In genomic region chr19:13764101-13764807, GRCh38 we compare ENCODE assay signal across 8 cellular contexts. TPM values are rescaled to one million over a fixed set of nuclear protein-coding genes. Genes with fewer than 3 reads are reported as not detected.
A peak's percentile ranks its signal among the peaks of the same experiment; 100 is the strongest.
DNase-seq lines count a peak whose midpoint lies in the region; ATAC-seq, FAIRE-seq and TF ChIP-seq lines count a peak whose summit lies in the region.

TSS of gene MRI1 (plus strand) at chr19:13764522. CDS start at chr19:13764589, 67 bp downstream.

- intact Hi-C loops in right cardiac atrium (cut with DNase I), result no loop called here

- no peaks in the 10 kb centered on the region for H3K9me3 ChIP-seq in astrocyte (ENCODE audit: insufficient read depth, low read depth, low read length)
- no peaks in the 10 kb centered on the region for H3K9me3 ChIP-seq in right cardiac atrium (ENCODE audit: control insufficient read depth, low read length)

- TF ChIP-seq CTCF in astrocyte (IDR thresholded peaks at IDR 0.05; ENCODE audit: insufficient read depth, low read depth, low read length), result no peak

- ATAC-seq in GM19025 (IDR thresholded peaks at IDR 0.05; ENCODE audit: low read depth, unreplicated experiment) (peak; percentile 61), right cardiac atrium (peak; percentile 91 to 92), HG03196 (IDR thresholded peaks at IDR 0.05; ENCODE audit: unreplicated experiment) (no peak)

- no peak for FAIRE-seq in astrocyte (lab: Jason Lieb, UNC)

- peaks cover 13% of the 10 kb centered on the region for H3K36me3 Mint-ChIP-seq in astrocyte (ENCODE audit: low read depth, unreplicated experiment)

- no peak within 1 kb of the TSS for H3K27ac ChIP-seq in ACC112 (ENCODE audit: low read depth, low read length)
- H3K27ac ChIP-seq in astrocyte (ENCODE audit: low read depth, low read length), result peak within 1 kb of the TSS; percentile 33
- H3K27ac ChIP-seq in right cardiac atrium (ENCODE audit: low read length), result peak within 1 kb of the TSS; percentile 25

- peak within 1 kb of the TSS; percentile 96 for H3K4me2 ChIP-seq in astrocyte (ENCODE audit: low read length)

- no peaks in the 10 kb centered on the region for H3K36me3 ChIP-seq in ACC112 (ENCODE audit: insufficient read depth, low read length)
- H3K36me3 ChIP-seq in astrocyte (ENCODE audit: insufficient read depth, low read length), result peaks cover 9% of the 10 kb centered on the region

- peak within 1 kb of the TSS; percentile 74 for H3K4me3 ChIP-seq in ACC112 (ENCODE audit: low read depth, low read length)
- peak within 1 kb of the TSS; percentile 83 for H3K4me3 ChIP-seq in astrocyte (ENCODE audit: insufficient read depth, low read depth, low read length)
- H3K4me3 ChIP-seq in right cardiac atrium (ENCODE audit: low read length), result peak within 1 kb of the TSS; percentile 69

- H3K9me3 Mint-ChIP-seq in astrocyte (ENCODE audit: unreplicated experiment), result no peaks in the 10 kb centered on the region

- peak within 1 kb of the TSS; percentile 88 for H3K4me3 Mint-ChIP-seq in astrocyte (ENCODE audit: unreplicated experiment)

- WGBS in right cardiac atrium, result 15% methylated on average over 62 of the region's 67 CpGs

- no peaks in the 10 kb centered on the region for H3K27me3 Mint-ChIP-seq in astrocyte (ENCODE audit: low read depth, unreplicated experiment)

- H3K4me1 ChIP-seq in ACC112 (ENCODE audit: control insufficient read depth, insufficient read depth, low read length, unreplicated experiment), result no peaks in the 10 kb centered on the region
- H3K4me1 ChIP-seq in astrocyte (ENCODE audit: insufficient read depth, low read length), result peaks cover 9% of the 10 kb centered on the region
- no peaks in the 10 kb centered on the region for H3K4me1 ChIP-seq in right cardiac atrium (ENCODE audit: control insufficient read depth, insufficient read depth, low read length)

- H3K27me3 ChIP-seq in ACC112 (ENCODE audit: insufficient read depth, low read length), result no peaks in the 10 kb centered on the region
- H3K27me3 ChIP-seq in astrocyte (ENCODE audit: insufficient read depth, low read length), result no peaks in the 10 kb centered on the region
- no peaks in the 10 kb centered on the region for H3K27me3 ChIP-seq in right cardiac atrium (ENCODE audit: control insufficient read depth, insufficient read depth)

- H3K9ac ChIP-seq in astrocyte (ENCODE audit: low read length), result peak within 1 kb of the TSS; percentile 77

- DNase-seq in NCI-H1048 (lab: John Stamatoyannopoulos, UW), result peak; percentile 48
- DNase-seq in T-helper 2 cell, result peak; percentile 27 to 69 (median 40)
- DNase-seq in astrocyte (ENCODE audit: low read depth), result peak; percentile 46
- DNase-seq in right cardiac atrium, result peak; percentile 87 to 94 (median 94)
- DNase-seq in pulmonary artery endothelial cell (ENCODE audit: low read depth, low spot score), result no peak

- H4K20me1 ChIP-seq in astrocyte (ENCODE audit: insufficient read depth, low read length), result peaks cover 7% of the 10 kb centered on the region

- H3K4me1 Mint-ChIP-seq in astrocyte (ENCODE audit: low read depth, unreplicated experiment), result peaks cover 2% of the 10 kb centered on the region

- H3K79me2 ChIP-seq in ACC112 (ENCODE audit: control insufficient read depth, insufficient read depth, low read length, unreplicated experiment), result no peaks in the 10 kb centered on the region
- H3K79me2 ChIP-seq in astrocyte (ENCODE audit: insufficient read depth, low read length), result peaks cover 18% of the 10 kb centered on the region

- peak within 1 kb of the TSS; percentile 80 for H3K27ac Mint-ChIP-seq in astrocyte (ENCODE audit: unreplicated experiment)

- H2AFZ ChIP-seq in ACC112 (ENCODE audit: low read length, unreplicated experiment) (no peak within 1 kb of the TSS), astrocyte (ENCODE audit: low read depth, low read length) (peak within 1 kb of the TSS; percentile 69)

RNA-seq across cellular contexts. Expression of gene MRI1, which starts in this region (rescaled TPM):
- total RNA-seq in astrocyte (25.8 and 26.6 TPM in 2 replicates), right cardiac atrium (10 to 100 TPM; 14.9 to 21.2 (median 16.8) TPM), pulmonary artery endothelial cell (42.9 and 44.8 TPM in 2 replicates)
- 11.2 TPM for polyA plus RNA-seq in right cardiac atrium
